In genomic region chr19:45523642-45524256, GRCh38 we compare ENCODE assay signal across 8 cellular contexts. TPM values are rescaled to one million over a fixed set of nuclear protein-coding genes. Genes with fewer than 3 reads are reported as not detected.
DNase-seq lines count a peak whose midpoint lies in the region; ATAC-seq and TF ChIP-seq lines count a peak whose summit lies in the region.

No MANE protein-coding gene starts in this region.

- ATAC-seq in HG02798 (IDR thresholded peaks at IDR 0.05; ENCODE audit: poor library complexity, unreplicated experiment) = peak; percentile 82
- peak; percentile 89 to 96 (median 92) for ATAC-seq in heart right ventricle
- no peak for ATAC-seq in HG03457 (IDR thresholded peaks at IDR 0.05; ENCODE audit: unreplicated experiment)

- H3K27me3 Mint-ChIP-seq in T-helper 1 cell treated with Interleukin-12 subunit alpha and Interleukin-12 subunit beta and Interleukin-4 antibody, amounts not matched to agents 30 μg/mL and 1 μg/mL, for 36 hours (ENCODE audit: low read depth) = no peaks in the 10 kb centered on the region

- no peak overlapping the region for H3K4me3 Mint-ChIP-seq in T-helper 1 cell treated with Interleukin-12 subunit alpha and Interleukin-12 subunit beta and Interleukin-4 antibody, amounts not matched to agents 30 μg/mL and 1 μg/mL, for 36 hours

- H3K4me3 ChIP-seq in adrenal gland = no peak overlapping the region
- no peak overlapping the region for H3K4me3 ChIP-seq in heart right ventricle

- H3K36me3 Mint-ChIP-seq in T-helper 1 cell treated with Interleukin-12 subunit alpha and Interleukin-12 subunit beta and Interleukin-4 antibody, amounts not matched to agents 30 μg/mL and 1 μg/mL, for 36 hours (ENCODE audit: low read depth) = peaks cover 34% of the 10 kb centered on the region

- whole genome bisulfite sequencing in adrenal gland, 4 donors = 62 to 70% (median 68%) methylated on average over 9 of the region's 9 CpGs
- 72 to 74% methylated on average over 9 of the region's 9 CpGs for WGBS in heart right ventricle, 2 donors

- no peaks in the 10 kb centered on the region for H3K9me3 Mint-ChIP-seq in T-helper 1 cell treated with Interleukin-12 subunit alpha and Interleukin-12 subunit beta and Interleukin-4 antibody, amounts not matched to agents 30 μg/mL and 1 μg/mL, for 36 hours

- no peak for TF ChIP-seq POLR2A in adrenal gland (IDR thresholded peaks at IDR 0.05)

- H3K27me3 ChIP-seq in adrenal gland (no peaks in the 10 kb centered on the region), heart right ventricle (no peaks in the 10 kb centered on the region)

- peak; percentile 92 for DNase-seq in GM10266 (ENCODE audit: extremely low spot score)
- DNase-seq in NCI-H187 treated with DMSO at 0.1 percent for 48 hours (lab: John Stamatoyannopoulos, UW) = peak; percentile 89
- peak; percentile 80 to 93 (median 85) for DNase-seq in adrenal gland
- DNase-seq in heart right ventricle = peak; percentile 70 to 86
- peak; percentile 63 for DNase-seq in pulmonary artery endothelial cell (ENCODE audit: low read depth, low spot score)

- H3K27ac Mint-ChIP-seq in T-helper 1 cell treated with Interleukin-12 subunit alpha and Interleukin-12 subunit beta and Interleukin-4 antibody, amounts not matched to agents 30 μg/mL and 1 μg/mL, for 36 hours = peak overlapping the region; percentile 67

- H3K4me1 ChIP-seq in adrenal gland (replicated peaks in 1 of 2) (peaks cover 11 to 13% of the 10 kb centered on the region in 2 donors), heart right ventricle (peaks cover under 1 to 73% (median 12%) of the 10 kb centered on the region in 9 donors)

- TF ChIP-seq CTCF in GM10266 (IDR thresholded peaks at IDR 0.05; ENCODE audit: control insufficient read depth, insufficient read depth, low read depth, missing control alignments) (peak; percentile 87), adrenal gland (IDR thresholded peaks at IDR 0.05) (peak; percentile 87 to 96 (median 94)), heart right ventricle (IDR thresholded peaks at IDR 0.05) (peak; percentile 88 to 92 (median 91))

- H3K27ac ChIP-seq in adrenal gland (peak overlapping the region in 3 of 5 donors; percentile 17 to 66 (median 42)), heart right ventricle (peak overlapping the region in 8 of 10 donors; percentile 13 to 69 (median 52))

- H3K4me1 Mint-ChIP-seq in T-helper 1 cell treated with Interleukin-12 subunit alpha and Interleukin-12 subunit beta and Interleukin-4 antibody, amounts not matched to agents 30 μg/mL and 1 μg/mL, for 36 hours (ENCODE audit: low read depth) = peaks cover 17% of the 10 kb centered on the region

- no peaks in the 10 kb centered on the region for H3K9me3 ChIP-seq in adrenal gland (replicated peaks in 1 of 3)
- no peaks in the 10 kb centered on the region for H3K9me3 ChIP-seq in heart right ventricle

- intact Hi-C loops in adrenal gland (cut with DNase I) = loop anchor here (2.0 to 10.0 kb wide), 3 partner anchors 44 to 121 kb away; no protein-coding TSS in a partner anchor
- intact Hi-C loops in heart right ventricle (cut with DNase I) = loop anchor here (1.0 to 5.0 kb wide), 7 partner anchors 34 to 119 kb away; no protein-coding TSS in a partner anchor

- H3K36me3 ChIP-seq in adrenal gland (replicated peaks in 1 of 2) (peaks cover 0 to 75% of the 10 kb centered on the region in 2 donors), heart right ventricle (peaks cover 0 to 94% (median 24%) of the 10 kb centered on the region in 9 donors)

RNA-seq across cellular contexts. Expression of gene VASP, which starts 16.5 kb away (rescaled TPM):
- total RNA-seq in adrenal gland (100 to 1,000 TPM in 2 of 8 donors, 10 to 100 TPM in 6; 41.4 to 118 (median 68.8) TPM), heart right ventricle (10 to 100 TPM; 24.9 to 78.6 (median 42.3) TPM), pulmonary artery endothelial cell (140 and 189 TPM in 2 replicates)
- polyA plus RNA-seq in adrenal gland (10 to 100 TPM; 30.2 to 96.2 (median 62.9) TPM), heart right ventricle (10 to 100 TPM; 62.3 to 70.0 TPM)

RNA-seq across cellular contexts. Expression of gene PPM1N, which starts 25.5 kb away (rescaled TPM):
- total RNA-seq in adrenal gland (1 to 10 TPM in 6 of 8 donors, not detected in 2; 1.2 to 2.5 (median 1.7) TPM), heart right ventricle (1 to 10 TPM in 1 of 10 donors, under 1 TPM in 4, not detected in 5; 0.32 to 3.6 (median 0.57) TPM), pulmonary artery endothelial cell (0.92 and 3.0 TPM in 2 replicates)
- polyA plus RNA-seq in adrenal gland (1 to 10 TPM in 2 of 3 donors, under 1 TPM in 1; 0.99 to 3.7 (median 1.7) TPM), heart right ventricle (under 1 TPM; 0.51 to 0.68 TPM)

RNA-seq across cellular contexts. Expression of gene RTN2, which starts 26.9 kb away (rescaled TPM):
- total RNA-seq in adrenal gland (10 to 100 TPM in 7 of 8 donors, 1 to 10 TPM in 1; 8.6 to 65.8 (median 20.7) TPM), heart right ventricle (10 to 100 TPM; 15.9 to 33.7 (median 21.8) TPM), pulmonary artery endothelial cell (4.1 and 8.7 TPM in 2 replicates)
- polyA plus RNA-seq in adrenal gland (10 to 100 TPM in 1 of 3 donors, 1 to 10 TPM in 2; 4.8 to 11.8 (median 7.4) TPM), heart right ventricle (10 to 100 TPM; 11.1 to 13.3 TPM)

RNA-seq across cellular contexts. Expression of gene FOSB, which starts 56.0 kb away (rescaled TPM):
- total RNA-seq in adrenal gland (10 to 100 TPM in 1 of 8 donors, 1 to 10 TPM in 7; 1.0 to 21.7 (median 2.8) TPM), heart right ventricle (10 to 100 TPM in 2 of 10 donors, 1 to 10 TPM in 7, under 1 TPM in 1; 0.39 to 54.5 (median 4.9) TPM), pulmonary artery endothelial cell (0.33 and 1.9 TPM in 2 replicates)
- polyA plus RNA-seq in adrenal gland (10 to 100 TPM in 1 of 3 donors, 1 to 10 TPM in 1, under 1 TPM in 1; 0.95 to 11.1 (median 4.3) TPM), heart right ventricle (1 to 10 TPM; 2.1 to 5.5 TPM)
